In the genomic region with DNA sequence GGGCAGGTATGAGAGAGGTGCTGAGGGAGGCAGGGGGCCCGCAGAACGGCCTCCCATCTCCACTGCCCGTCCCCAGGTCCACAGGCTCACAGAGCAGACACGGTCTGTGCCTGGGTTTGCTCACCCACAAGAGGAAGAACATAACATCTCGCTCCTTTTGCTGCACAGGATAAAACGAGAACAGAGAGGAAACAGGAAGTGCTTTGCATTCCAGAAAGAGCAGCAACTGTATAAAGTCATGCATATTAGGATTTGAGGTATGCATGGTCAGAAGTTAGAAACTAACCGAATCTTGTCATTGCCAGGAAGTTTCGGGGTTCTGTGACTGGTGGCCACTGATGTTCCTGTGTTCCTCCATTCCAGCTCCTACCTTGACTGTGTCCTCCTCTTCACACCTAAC, we compare ENCODE assay signal across 12 cellular contexts. TPM values are rescaled to one million over a fixed set of nuclear protein-coding genes. Genes with fewer than 3 reads are reported as not detected.
A peak's percentile ranks its signal among the peaks of the same experiment; 100 is the strongest.
DNase-seq lines count a peak whose midpoint lies in the region; ATAC-seq, FAIRE-seq and TF ChIP-seq lines count a peak whose summit lies in the region.
"Had no signal": no experiment of that assay in that cellular context is flagged by ENCODE, and none has a peak within 500 bp of the region (broad histone marks: within the 10 kb centered on the region; RNA-seq: fewer than 3 reads in every experiment).

No MANE protein-coding gene starts in this region.

- H3K9ac ChIP-seq in endothelial cell of umbilical vein (replicated peaks; ENCODE audit: extremely low read depth, insufficient read depth, low read length), result peak overlapping the region; percentile 17

- TF ChIP-seq POLR2A in NB4 (IDR thresholded peaks at IDR 0.05; ENCODE audit: extremely low read depth, insufficient read length) (no peak), endothelial cell of umbilical vein (IDR thresholded peaks at IDR 0.05; ENCODE audit: low read depth, low read length) (peak; percentile 65), tibial nerve (IDR thresholded peaks at IDR 0.05) (no peak), body of pancreas (IDR thresholded peaks at IDR 0.05) (no peak)

- H2AFZ ChIP-seq in endothelial cell of umbilical vein (ENCODE audit: low read depth, low read length), result peak overlapping the region; percentile 95

- H3K4me2 ChIP-seq in endothelial cell of umbilical vein (ENCODE audit: insufficient read depth, low read length), result peak overlapping the region; percentile 70

- no peaks in the 10 kb centered on the region for H3K79me2 ChIP-seq in endothelial cell of umbilical vein (ENCODE audit: control insufficient read depth, insufficient read depth, low read length)

- H3K9me3 Mint-ChIP-seq in CD8-positive, alpha-beta T cell, result no peaks in the 10 kb centered on the region

- POLR2A ChIA-PET in CD8-positive, alpha-beta T cell (lab: Charles Lee), result no interaction called here
- POLR2A ChIA-PET in endothelial cell of umbilical vein (lab: Charles Lee) (no interaction called here), HEK293T (lab: Yijun Ruan, JAX) (no interaction called here)

- H3K36me3 ChIP-seq in CD8-positive, alpha-beta T cell (ENCODE audit: insufficient read depth, low read length), result no peaks in the 10 kb centered on the region
- no peaks in the 10 kb centered on the region for H3K36me3 ChIP-seq in endothelial cell of umbilical vein (ENCODE audit: control insufficient read depth in 2 of 2, extremely low read depth in 1 of 2, insufficient read depth in 2 of 2, low read length in 2 of 2)
- H3K36me3 ChIP-seq in tibial nerve, result no peaks in the 10 kb centered on the region
- H3K36me3 ChIP-seq in body of pancreas (replicated peaks in 1 of 2; ENCODE audit: insufficient read depth in 1 of 2, low read depth in 2 of 2), result no peaks in the 10 kb centered on the region

- no peak overlapping the region for H3K4me3 ChIP-seq in CD8-positive, alpha-beta T cell (ENCODE audit: low read depth, low read length)
- H3K4me3 ChIP-seq in NB4 (ENCODE audit: low read depth, low read length) (no peak overlapping the region), endothelial cell of umbilical vein (replicated peaks in 1 of 3; ENCODE audit: insufficient read depth in 1 of 3, low read depth in 1 of 3, low read length in 3 of 3) (no peak overlapping the region), tibial nerve (no peak overlapping the region), body of pancreas (no peak overlapping the region)

- no peaks in the 10 kb centered on the region for H3K9me1 ChIP-seq in endothelial cell of umbilical vein (replicated peaks; ENCODE audit: control insufficient read depth, extremely low read depth, insufficient read depth, low read length)

- no peak overlapping the region for H3K27ac ChIP-seq in CD8-positive, alpha-beta T cell (ENCODE audit: low read depth, low read length)
- H3K27ac ChIP-seq in endothelial cell of umbilical vein (ENCODE audit: insufficient read depth, low read depth, low read length) (peak overlapping the region; percentile 74), tibial nerve (no peak overlapping the region), body of pancreas (no peak overlapping the region)

- no peaks in the 10 kb centered on the region for H3K27me3 ChIP-seq in CD8-positive, alpha-beta T cell (ENCODE audit: insufficient read depth, low read length)
- H3K27me3 ChIP-seq in endothelial cell of umbilical vein (ENCODE audit: control insufficient read depth in 2 of 2, insufficient read depth in 2 of 2, low read length in 2 of 2) (peaks cover 0 to 2% of the 10 kb centered on the region in 2 experiments), tibial nerve (no peaks in the 10 kb centered on the region), body of pancreas (no peaks in the 10 kb centered on the region)

- no peak for DNase-seq in CD8-positive, alpha-beta T cell
- DNase-seq in NB4 (ENCODE audit: low read depth) (peak; percentile 8), endothelial cell of umbilical vein (ENCODE audit: low read depth, low spot score) (peak; percentile 67), non-pigmented ciliary epithelial cell (ENCODE audit: low read depth) (peak; percentile 61), tibial nerve (ENCODE audit: low spot score in 2 of 2) (no peak), HEK293T (ENCODE audit: extremely low spot score) (no peak), KG1 (lab: John Stamatoyannopoulos, UW) (no peak), body of pancreas (no peak)
- DNase-seq: GF-D8, naive B cell, NCI-H82 had no signal

- CTCF ChIA-PET in CD8-positive, alpha-beta T cell (lab: Charles Lee), result no interaction called here
- CTCF ChIA-PET in endothelial cell of umbilical vein (lab: Charles Lee), result interaction anchor here (1.1 to 1.8 kb wide), 3 partner anchors 20 to 257 kb away, joined by 3 to 5 read pairs (median 4); no protein-coding TSS in a partner anchor
- CTCF ChIA-PET in HEK293T (lab: Yijun Ruan, JAX), result no interaction called here

- no peaks in the 10 kb centered on the region for H3K36me3 Mint-ChIP-seq in CD8-positive, alpha-beta T cell
- H3K36me3 Mint-ChIP-seq: naive B cell had no signal

- H3K4me3 Mint-ChIP-seq in CD8-positive, alpha-beta T cell, result no peak overlapping the region

- no peaks in the 10 kb centered on the region for H3K4me1 ChIP-seq in CD8-positive, alpha-beta T cell (ENCODE audit: insufficient read depth, low read length)
- H3K4me1 ChIP-seq in endothelial cell of umbilical vein (ENCODE audit: control insufficient read depth, extremely low read depth, insufficient read depth, low read length) (peaks cover 12% of the 10 kb centered on the region), tibial nerve (peaks cover 0 to 4% (median 0%) of the 10 kb centered on the region in 4 donors), body of pancreas (no peaks in the 10 kb centered on the region)

- peak; percentile 92 for FAIRE-seq in endothelial cell of umbilical vein (lab: Jason Lieb, UNC)

- intact Hi-C loops in CD8-positive, alpha-beta T cell (cut with DNase I, micrococcal nuclease), result no loop called here
- intact Hi-C loops in endothelial cell of umbilical vein (cut with micrococcal nuclease) (no loop called here), body of pancreas (cut with DNase I) (no loop called here)

- no peaks in the 10 kb centered on the region for H3K9me3 ChIP-seq in CD8-positive, alpha-beta T cell (ENCODE audit: low read length)
- H3K9me3 ChIP-seq in endothelial cell of umbilical vein (replicated peaks; ENCODE audit: control insufficient read depth, insufficient read depth, low read length), result no peaks in the 10 kb centered on the region
- no peaks in the 10 kb centered on the region for H3K9me3 ChIP-seq in tibial nerve
- no peaks in the 10 kb centered on the region for H3K9me3 ChIP-seq in body of pancreas

- dilution Hi-C loops in endothelial cell of umbilical vein (cut with MboI; ENCODE audit: extremely low pct_ligation_motif_present, low sequenced_read_pairs), result no loop called here

- H3K27me3 Mint-ChIP-seq in CD8-positive, alpha-beta T cell (ENCODE audit: low read depth), result peaks cover 9% of the 10 kb centered on the region

- no peak for TF ChIP-seq EP300 in tibial nerve (IDR thresholded peaks at IDR 0.05)

- peaks cover 10% of the 10 kb centered on the region for H3K4me1 Mint-ChIP-seq in CD8-positive, alpha-beta T cell (ENCODE audit: low read depth)

- TF ChIP-seq CTCF in CD8-positive, alpha-beta T cell (IDR thresholded peaks at IDR 0.05), result no peak
- no peak for TF ChIP-seq CTCF in NB4 (IDR thresholded peaks at IDR 0.05; ENCODE audit: low read depth, low read length)
- TF ChIP-seq CTCF in endothelial cell of umbilical vein (IDR thresholded peaks at IDR 0.05; ENCODE audit: extremely low read depth in 1 of 2, insufficient read depth in 1 of 2, low read depth in 1 of 2, low read length in 2 of 2), result no peak
- no peak for TF ChIP-seq CTCF in tibial nerve (IDR thresholded peaks at IDR 0.05)
- TF ChIP-seq CTCF in body of pancreas (IDR thresholded peaks at IDR 0.05), result no peak

- BruUV-seq in endothelial cell of umbilical vein (replicated peaks; lab: Mats Ljungman, UMichigan), result no TSS peak

- no peaks in the 10 kb centered on the region for H4K20me1 ChIP-seq in endothelial cell of umbilical vein (replicated peaks; ENCODE audit: control insufficient read depth, extremely low read depth, insufficient read depth, low read length)

- whole genome bisulfite sequencing in tibial nerve, 2 donors, result 30 to 37% methylated on average over 8 of the region's 8 CpGs
- WGBS in body of pancreas, 2 donors, result 31 to 43% methylated on average over 8 of the region's 8 CpGs

- no peak for ATAC-seq in CD8-positive, alpha-beta T cell
- ATAC-seq in body of pancreas, result no peak

- H3K27ac Mint-ChIP-seq in CD8-positive, alpha-beta T cell, result peak overlapping the region; percentile 39

TF ChIP-seq in endothelial cell of umbilical vein, 7 proteins besides CTCF, POLR2A, EP300 and RAD21 (continues in another document):
- TF ChIP-seq POLR2AphosphoS5 (IDR thresholded peaks at IDR 0.05; ENCODE audit: insufficient read depth, low read depth, low read length) (peak; percentile 15), FOS (IDR thresholded peaks at IDR 0.05; ENCODE audit: borderline replicate concordance, insufficient read depth, low read length) (no peak), EZH2 (IDR thresholded peaks at IDR 0.05; ENCODE audit: borderline replicate concordance, low read depth, low read length, severe bottlenecking) (no peak)
- TF ChIP-seq, protein P1, sequence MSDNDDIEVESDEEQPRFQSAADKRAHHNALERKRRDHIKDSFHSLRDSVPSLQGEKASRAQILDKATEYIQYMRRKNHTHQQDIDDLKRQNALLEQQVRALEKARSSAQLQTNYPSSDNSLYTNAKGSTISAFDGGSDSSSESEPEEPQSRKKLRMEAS (IDR thresholded peaks at IDR 0.05; ENCODE audit: insufficient read depth, insufficient read length), result no peak

TF ChIP-seq in HEK293T, 16 proteins besides CTCF, POLR2A, EP300 and RAD21 (continues in another document):
- TF ChIP-seq SUZ12 (IDR thresholded peaks at IDR 0.05) (no peak), TARDBP (IDR thresholded peaks at IDR 0.05) (no peak), FOXA1 (IDR thresholded peaks at IDR 0.05) (no peak), FOXK2 (IDR thresholded peaks at IDR 0.05) (no peak), BHLHE40 (IDR thresholded peaks at IDR 0.05; ENCODE audit: borderline replicate concordance) (no peak)

RNA-seq across cellular contexts. Expression of gene NTF3, which starts 25.0 kb away (rescaled TPM):
- total RNA-seq in CD8-positive, alpha-beta T cell, result not detected
- total RNA-seq in endothelial cell of umbilical vein, result not detected in 2 replicates
- not detected in 2 replicates for polyA plus RNA-seq in endothelial cell of umbilical vein
- not detected in 2 replicates for polyA plus RNA-seq in endothelial cell of umbilical vein (2011; cell fraction: cytosol; rRNA removed)
- not detected in 2 replicates for polyA plus RNA-seq in endothelial cell of umbilical vein (2011; cell fraction: nucleus; rRNA removed)
- polyA plus RNA-seq in endothelial cell of umbilical vein (2012), result 0.20 TPM in 1 of 2 replicates, not detected in the other
- not detected in 2 replicates for polyA minus RNA-seq in endothelial cell of umbilical vein
- polyA minus RNA-seq in endothelial cell of umbilical vein (2011; cell fraction: cytosol; rRNA and poly(A)+ RNA removed), result not detected
- polyA minus RNA-seq in endothelial cell of umbilical vein (2011; cell fraction: nucleus; rRNA and poly(A)+ RNA removed), result not detected in 2 replicates
- 1 to 10 TPM in 2 of 4 donors, not detected in 2; 1.2 to 5.3 TPM for total RNA-seq in tibial nerve
- not detected for total RNA-seq in body of pancreas
- total RNA-seq: activated CD8-positive, alpha-beta memory T cell treated with anti-CD3 and anti-CD28 coated beads for 36 hours had no signal

Comparison
In these comparisons a context has a peak if more than half of its experiments do, and no peak if none do; other contexts are left out.
1. DNase-seq: peak in NB4 (single experiment), endothelial cell of umbilical vein (single experiment) and non-pigmented ciliary epithelial cell (single experiment); none in CD8-positive, alpha-beta T cell (0 of 7), tibial nerve (0 of 2), HEK293T (single experiment), KG1 (single experiment) and body of pancreas (0 of 4).